ENCODE assay signal across 1 cellular context in the genomic region with DNA sequence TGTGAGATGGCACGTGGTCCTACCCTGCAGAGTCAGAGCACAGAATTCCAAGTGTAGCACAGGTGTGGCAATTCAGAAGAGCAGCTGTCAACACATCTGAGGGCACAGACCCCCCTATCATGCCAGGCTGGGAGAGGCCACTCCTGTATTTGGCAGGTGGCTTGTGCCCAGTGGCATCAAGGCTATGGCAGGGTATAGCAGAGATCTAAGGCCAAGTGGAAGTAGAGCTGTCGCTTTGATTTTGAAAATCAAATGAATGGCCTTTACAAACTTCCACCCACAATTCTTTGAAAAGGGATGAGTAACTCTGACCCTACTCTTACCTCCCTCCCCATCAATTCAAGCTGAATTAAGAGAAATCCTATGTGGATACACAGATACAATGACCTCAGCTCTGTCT.
TF ChIP-seq lines count a peak whose summit lies in the region.

No MANE protein-coding gene starts in this region.

TF ChIP-seq in A549, 52 proteins besides CTCF, POLR2A, EP300 and RAD21 (continued from another document):
- TF ChIP-seq, protein P1, sequence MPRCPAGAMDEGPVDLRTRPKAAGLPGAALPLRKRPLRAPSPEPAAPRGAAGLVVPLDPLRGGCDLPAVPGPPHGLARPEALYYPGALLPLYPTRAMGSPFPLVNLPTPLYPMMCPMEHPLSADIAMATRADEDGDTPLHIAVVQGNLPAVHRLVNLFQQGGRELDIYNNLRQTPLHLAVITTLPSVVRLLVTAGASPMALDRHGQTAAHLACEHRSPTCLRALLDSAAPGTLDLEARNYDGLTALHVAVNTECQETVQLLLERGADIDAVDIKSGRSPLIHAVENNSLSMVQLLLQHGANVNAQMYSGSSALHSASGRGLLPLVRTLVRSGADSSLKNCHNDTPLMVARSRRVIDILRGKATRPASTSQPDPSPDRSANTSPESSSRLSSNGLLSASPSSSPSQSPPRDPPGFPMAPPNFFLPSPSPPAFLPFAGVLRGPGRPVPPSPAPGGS (IDR thresholded peaks at IDR 0.05) = no peak
- TF ChIP-seq, protein P2, sequence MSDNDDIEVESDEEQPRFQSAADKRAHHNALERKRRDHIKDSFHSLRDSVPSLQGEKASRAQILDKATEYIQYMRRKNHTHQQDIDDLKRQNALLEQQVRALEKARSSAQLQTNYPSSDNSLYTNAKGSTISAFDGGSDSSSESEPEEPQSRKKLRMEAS (IDR thresholded peaks at IDR 0.05) = no peak
- no peak for TF ChIP-seq ZNF302 (CRISPR knock-in tag; IDR thresholded peaks at IDR 0.05)
- no peak for TF ChIP-seq ZSCAN20 (CRISPR knock-in tag; IDR thresholded peaks at IDR 0.05)
- no peak for TF ChIP-seq HEYL (CRISPR knock-in tag; IDR thresholded peaks at IDR 0.05)
- TF ChIP-seq ESRRA (IDR thresholded peaks at IDR 0.05; ENCODE audit: borderline replicate concordance, low read length) = no peak
- TF ChIP-seq RARB (CRISPR knock-in tag; IDR thresholded peaks at IDR 0.05) = no peak
- TF ChIP-seq, protein P3, sequence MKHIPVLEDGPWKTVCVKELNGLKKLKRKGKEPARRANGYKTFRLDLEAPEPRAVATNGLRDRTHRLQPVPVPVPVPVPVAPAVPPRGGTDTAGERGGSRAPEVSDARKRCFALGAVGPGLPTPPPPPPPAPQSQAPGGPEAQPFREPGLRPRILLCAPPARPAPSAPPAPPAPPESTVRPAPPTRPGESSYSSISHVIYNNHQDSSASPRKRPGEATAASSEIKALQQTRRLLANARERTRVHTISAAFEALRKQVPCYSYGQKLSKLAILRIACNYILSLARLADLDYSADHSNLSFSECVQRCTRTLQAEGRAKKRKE (CRISPR knock-in tag; IDR thresholded peaks at IDR 0.05; ENCODE audit: low read depth) = no peak
